In the genomic region with DNA sequence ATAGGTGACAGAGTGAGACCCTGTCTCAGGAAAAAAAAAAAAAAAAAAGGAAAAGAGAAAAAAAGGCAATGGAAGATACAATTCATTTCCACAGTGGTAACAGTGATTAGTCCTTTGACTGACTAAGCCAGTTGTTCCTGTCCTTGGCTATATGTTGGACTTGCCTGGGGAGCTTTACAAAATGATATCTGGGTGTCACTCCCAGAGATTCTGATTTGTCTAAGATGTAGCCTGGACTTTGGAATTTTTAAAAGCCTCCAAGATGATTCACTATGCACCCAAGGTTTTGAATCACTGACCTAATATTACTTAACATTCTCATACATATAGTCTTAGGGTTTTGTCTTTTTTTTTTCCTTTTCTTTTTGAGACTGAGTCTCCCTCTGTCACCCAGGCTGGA, we compare ENCODE assay signal across 22 cellular contexts.
"Had no signal": no experiment of that assay in that cellular context is flagged by ENCODE, and none has a peak within 500 bp of the region (broad histone marks: within the 10 kb centered on the region; RNA-seq: fewer than 3 reads in every experiment).

No MANE protein-coding gene starts in this region.

- H3K36me3 ChIP-seq: neural progenitor cell, ovary had no signal

- ATAC-seq: activated CD8-positive, alpha-beta T cell treated with anti-CD3 and anti-CD28 coated beads, Interleukin-2, amount 10 ng/mL, durations not matched to agents 7 days and 5 days; activated T-cell treated with anti-CD3 and anti-CD28 coated beads, Interleukin-2, amount 50 U/mL, for 72 hours; gastrocnemius medialis; heart left ventricle; left colon; sciatic nerve; upper lobe of right lung; WTC11 had no signal

- H3K27me3 ChIP-seq: gastrocnemius medialis, heart left ventricle, neural progenitor cell, ovary, upper lobe of right lung had no signal

- DNase-seq: activated CD4-positive, alpha-beta T cell treated with anti-CD3 and anti-CD28 coated beads for 48 hours; activated CD8-positive, alpha-beta memory T cell treated with anti-CD3 and anti-CD28 coated beads, Interleukin-2, amount 50 U/mL, for 4 hours; activated CD8-positive, alpha-beta T cell treated with anti-CD3 and anti-CD28 coated beads, Interleukin-2, amount 10 ng/mL, durations not matched to agents 7 days and 5 days; activated gamma-delta T cell; activated naive CD8-positive, alpha-beta T cell treated with anti-CD3 and anti-CD28 coated beads, Interleukin-2, amount 10 ng/mL, durations not matched to agents 7 days and 5 days; activated T-cell treated with anti-CD3 and anti-CD28 coated beads, Interleukin-2, amount 50 U/mL, for 72 hours; aorta; effector memory CD4-positive, alpha-beta T cell; gastrocnemius medialis; heart left ventricle; left colon; midbrain; ovary; stimulated activated CD4-positive, alpha-beta T cell treated with anti-CD3 and anti-CD28 coated beads, Interleukin-1b, Interleukin-23, amount 100 ng/mL, for 48 hours; T-helper 2 cell; upper lobe of right lung had no signal

- H3K27ac ChIP-seq: epithelial cell of prostate, gastrocnemius medialis, heart left ventricle, neural progenitor cell, ovary, thoracic aorta, upper lobe of right lung had no signal

- H3K4me3 ChIP-seq: gastrocnemius medialis, heart left ventricle, lung, neural progenitor cell, ovary, thoracic aorta, upper lobe of right lung had no signal

- H3K9me3 ChIP-seq: gastrocnemius medialis, heart left ventricle, ovary, thoracic aorta, upper lobe of right lung had no signal

- H3K4me1 ChIP-seq: gastrocnemius medialis, heart left ventricle, neural progenitor cell, upper lobe of right lung had no signal
